22 cellular contexts compared by ENCODE assay signal in the genomic region with DNA sequence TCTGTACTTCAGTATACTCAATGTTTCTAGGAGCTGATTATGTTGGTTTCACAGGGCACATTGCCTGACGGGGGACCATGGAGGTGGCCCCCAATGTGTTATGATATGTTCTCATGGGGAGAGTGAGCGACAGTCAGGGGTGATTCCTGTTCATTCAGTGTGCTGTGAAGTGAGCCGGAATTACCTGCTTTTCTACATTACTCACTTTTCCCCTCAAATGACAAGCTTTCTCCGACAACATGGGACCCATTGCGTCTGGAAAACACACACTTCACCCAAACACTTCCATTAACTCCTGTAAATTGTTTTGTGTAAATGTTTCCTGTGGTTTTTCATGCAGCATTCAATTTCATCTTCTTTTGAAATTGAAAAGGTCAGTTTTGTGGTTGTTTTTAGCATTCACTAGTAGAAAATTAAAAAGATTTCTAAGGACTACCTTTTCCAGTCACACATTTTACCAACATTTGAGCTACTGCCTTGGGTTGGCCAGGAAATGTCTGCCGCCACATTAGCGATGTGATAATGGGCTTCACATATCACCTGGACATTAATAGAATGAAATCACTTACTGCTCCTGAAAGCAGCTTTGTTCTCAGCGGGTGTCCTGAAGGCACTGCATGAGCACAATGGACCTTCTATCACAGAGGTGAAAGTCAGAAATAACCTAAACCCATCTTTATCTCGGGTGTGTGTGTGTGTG.
DNase-seq lines count a peak whose midpoint lies in the region; TF ChIP-seq lines count a peak whose summit lies in the region.
"Had no signal": no experiment of that assay in that cellular context is flagged by ENCODE, and none has a peak within 500 bp of the region (broad histone marks: within the 10 kb centered on the region; RNA-seq: fewer than 3 reads in every experiment).

No MANE protein-coding gene starts in this region.

- H3K79me2 ChIP-seq in OCI-LY7 (ENCODE audit: insufficient read depth, low read depth, low read length) (no peaks in the 10 kb centered on the region), neural progenitor cell (ENCODE audit: low read depth) (no peaks in the 10 kb centered on the region)

- no TSS peak for BruUV-seq in OCI-LY7 (replicated peaks; lab: Mats Ljungman, UMichigan)

- no peaks in the 10 kb centered on the region for H3K27me3 Mint-ChIP-seq in neural progenitor cell (ENCODE audit: insufficient read depth, low read depth)

- no peaks in the 10 kb centered on the region for H3K36me3 Mint-ChIP-seq in neural progenitor cell
- H3K36me3 Mint-ChIP-seq: activated naive CD8-positive, alpha-beta T cell treated with anti-CD3 and anti-CD28 coated beads, Interleukin-2, amount 10 ng/mL, durations not matched to agents 7 days and 5 days; stimulated activated memory B cell treated with anti-CD40 and anti-IgM and Interleukin-4, amounts not matched to agents 10 μg/mL and 1 μg/mL and 100 μg/mL, for 72 hours had no signal

- CTCF ChIA-PET in OCI-LY7 (lab: Charles Lee; ENCODE audit: unreplicated experiment), result no interaction called here

- POLR2A ChIA-PET in OCI-LY7 (lab: Charles Lee), result interaction anchor here (0.6 to 1.3 kb wide), 5 partner anchors 12 to 1176 kb away, joined by 3 to 5 read pairs (median 3); no protein-coding TSS in a partner anchor

- DNase-seq in NCI-H345 (lab: John Stamatoyannopoulos, UW) (peak; percentile 39), NCI-H345 treated with DMSO at 0.1 percent for 48 hours (lab: John Stamatoyannopoulos, UW; ENCODE audit: unreplicated experiment) (no peak), NCI-H1417 (lab: John Stamatoyannopoulos, UW) (peak in 2 of 3 experiments; percentile 72 to 91), OCI-LY7 (ENCODE audit: low spot score) (no peak), neural progenitor cell (ENCODE audit: low spot score) (peak; percentile 13), C1 segment of cervical spinal cord (lab: John Stamatoyannopoulos, UW) (no peak), NCI-H2029 treated with DMSO at 0.1 percent for 48 hours (lab: John Stamatoyannopoulos, UW) (no peak), LoVo (ENCODE audit: low spot score) (no peak)
- DNase-seq: activated CD4-positive, CD25-positive, alpha-beta regulatory T cell treated with anti-CD3 and anti-CD28 coated beads, Interleukin-2, amount 50 U/mL, for 72 hours; activated naive CD8-positive, alpha-beta T cell treated with anti-CD3 and anti-CD28 coated beads, Interleukin-2, amount 10 ng/mL, durations not matched to agents 7 days and 5 days; brain microvascular endothelial cell; DMS79; foreskin melanocyte; GM23248; left ventricle myocardium inferior; NCI-H2029; right cardiac atrium had no signal

- H3K27me3 ChIP-seq in neural progenitor cell, result no peaks in the 10 kb centered on the region
- H3K27me3 ChIP-seq: brain microvascular endothelial cell had no signal

- H3K9ac ChIP-seq in neural progenitor cell, result no peak overlapping the region
- H3K9ac ChIP-seq: GM23248 had no signal

- H3K4me2 ChIP-seq in OCI-LY7 (ENCODE audit: low read length) (no peak overlapping the region), neural progenitor cell (no peak overlapping the region)

- intact Hi-C loops in OCI-LY7 (cut with micrococcal nuclease; ENCODE audit: unreplicated experiment), result no loop called here

- no peaks in the 10 kb centered on the region for H3K36me3 ChIP-seq in OCI-LY7 (ENCODE audit: insufficient read depth, low read length)
- H3K36me3 ChIP-seq in neural progenitor cell, result no peaks in the 10 kb centered on the region
- H3K36me3 ChIP-seq: brain microvascular endothelial cell, left ventricle myocardium inferior, SJSA1 had no signal

- H3K9me3 Mint-ChIP-seq in neural progenitor cell, result no peaks in the 10 kb centered on the region
- H3K9me3 Mint-ChIP-seq: activated naive CD8-positive, alpha-beta T cell treated with anti-CD3 and anti-CD28 coated beads, Interleukin-2, amount 10 ng/mL, durations not matched to agents 7 days and 5 days; dendritic cell treated with granulocyte-macrophage colony-stimulating factor and Interleukin-4, amounts not matched to agents 40 ng/mL and 50 ng/mL, for 4 days; stimulated activated memory B cell treated with anti-CD40 and anti-IgM and Interleukin-4, amounts not matched to agents 10 μg/mL and 1 μg/mL and 100 μg/mL, for 72 hours; T-helper 2 cell treated with Interferon-gamma antibody and Interleukin-4, amounts not matched to agents 5 μg/mL and 100 μg/mL, for 36 hours had no signal

- H4K20me1 ChIP-seq in OCI-LY7 (ENCODE audit: insufficient read depth, low read length) (no peaks in the 10 kb centered on the region), neural progenitor cell (ENCODE audit: low read depth) (no peaks in the 10 kb centered on the region)

- H3K4me3 ChIP-seq in OCI-LY7 (ENCODE audit: low read depth, low read length, poor library complexity, severe bottlenecking) (no peak overlapping the region), neural progenitor cell (no peak overlapping the region)
- H3K4me3 ChIP-seq: GM23248, left ventricle myocardium inferior, SJSA1 had no signal

- no peak overlapping the region for H3K27ac ChIP-seq in OCI-LY7 (ENCODE audit: low read depth, low read length, poor library complexity, severe bottlenecking)
- H3K27ac ChIP-seq in neural progenitor cell, result no peak overlapping the region
- H3K27ac ChIP-seq: brain microvascular endothelial cell, epithelial cell of prostate, GM23248, left ventricle myocardium inferior, SJSA1 had no signal

- TF ChIP-seq CTCF in OCI-LY7 (conservative IDR thresholded peaks at IDR 0.05; ENCODE audit: low read length), result no peak
- no peak for TF ChIP-seq CTCF in neural progenitor cell (IDR thresholded peaks at IDR 0.05)

- peaks cover 25% of the 10 kb centered on the region for H3K4me1 Mint-ChIP-seq in neural progenitor cell
- H3K4me1 Mint-ChIP-seq: stimulated activated memory B cell treated with anti-CD40 and anti-IgM and Interleukin-4, amounts not matched to agents 10 μg/mL and 1 μg/mL and 100 μg/mL, for 72 hours had no signal

- H3K4me1 ChIP-seq in OCI-LY7 (ENCODE audit: insufficient read depth, low read length, poor library complexity, severe bottlenecking) (peaks cover 4% of the 10 kb centered on the region), neural progenitor cell (no peaks in the 10 kb centered on the region)
- H3K4me1 ChIP-seq: left ventricle myocardium inferior, SJSA1 had no signal

- H3K27ac Mint-ChIP-seq in neural progenitor cell, result no peak overlapping the region
- H3K27ac Mint-ChIP-seq: activated naive CD8-positive, alpha-beta T cell treated with anti-CD3 and anti-CD28 coated beads, Interleukin-2, amount 10 ng/mL, durations not matched to agents 7 days and 5 days; dendritic cell treated with granulocyte-macrophage colony-stimulating factor and Interleukin-4, amounts not matched to agents 40 ng/mL and 50 ng/mL, for 4 days; stimulated activated memory B cell treated with anti-CD40 and anti-IgM and Interleukin-4, amounts not matched to agents 10 μg/mL and 1 μg/mL and 100 μg/mL, for 72 hours; T-helper 2 cell treated with Interferon-gamma antibody and Interleukin-4, amounts not matched to agents 5 μg/mL and 100 μg/mL, for 36 hours had no signal

- no peaks in the 10 kb centered on the region for H3K9me2 ChIP-seq in OCI-LY7 (ENCODE audit: insufficient read depth, low read length)

- H3F3A ChIP-seq in neural progenitor cell (ENCODE audit: low read depth), result no peaks in the 10 kb centered on the region

- H3K9me3 ChIP-seq in OCI-LY7 (ENCODE audit: low read length) (no peaks in the 10 kb centered on the region), neural progenitor cell (ENCODE audit: low read depth) (no peaks in the 10 kb centered on the region)
- H3K9me3 ChIP-seq: left ventricle myocardium inferior, SJSA1 had no signal

- H2AFZ ChIP-seq in OCI-LY7 (ENCODE audit: low read length) (peak overlapping the region; percentile 78), neural progenitor cell (replicated peaks) (no peak overlapping the region)
- H2AFZ ChIP-seq: GM23248 had no signal

- no peak overlapping the region for H3K4me3 Mint-ChIP-seq in neural progenitor cell
- H3K4me3 Mint-ChIP-seq: activated naive CD8-positive, alpha-beta T cell treated with anti-CD3 and anti-CD28 coated beads, Interleukin-2, amount 10 ng/mL, durations not matched to agents 7 days and 5 days; dendritic cell treated with granulocyte-macrophage colony-stimulating factor and Interleukin-4, amounts not matched to agents 40 ng/mL and 50 ng/mL, for 4 days; stimulated activated memory B cell treated with anti-CD40 and anti-IgM and Interleukin-4, amounts not matched to agents 10 μg/mL and 1 μg/mL and 100 μg/mL, for 72 hours; T-helper 2 cell treated with Interferon-gamma antibody and Interleukin-4, amounts not matched to agents 5 μg/mL and 100 μg/mL, for 36 hours had no signal

Comparison
In these comparisons a context has a peak if more than half of its experiments do, and no peak if none do; other contexts are left out.
1. DNase-seq: peak in NCI-H345 (single experiment), NCI-H1417 (2 of 3) and neural progenitor cell (single experiment); none in NCI-H345 treated with DMSO at 0.1 percent for 48 hours (single experiment), OCI-LY7 (single experiment), C1 segment of cervical spinal cord (0 of 14), NCI-H2029 treated with DMSO at 0.1 percent for 48 hours (single experiment) and LoVo (single experiment).